ENCODE assay signal across 15 cellular contexts in the genomic region with DNA sequence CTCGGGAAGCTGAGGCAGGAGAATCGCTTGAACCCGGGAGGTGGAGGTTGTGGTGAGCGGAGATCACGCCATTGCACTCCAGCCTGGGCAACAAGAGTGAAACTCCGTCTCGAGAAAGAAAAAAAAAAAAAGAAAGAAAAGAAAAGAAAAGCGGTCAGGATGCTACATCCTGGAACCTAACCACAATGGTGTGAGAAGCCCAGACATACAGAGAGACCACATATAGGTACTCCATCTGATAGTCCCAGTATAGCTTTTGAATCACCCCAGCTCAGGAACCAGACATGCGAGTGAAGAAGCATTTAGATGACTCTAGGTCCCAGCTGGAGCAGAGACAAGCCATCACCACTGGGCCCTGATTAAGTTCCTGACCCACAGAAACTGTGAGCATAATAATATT. TPM values are rescaled to one million over a fixed set of nuclear protein-coding genes. Genes with fewer than 3 reads are reported as not detected.
"Had no signal": no experiment of that assay in that cellular context is flagged by ENCODE, and none has a peak within 500 bp of the region (broad histone marks: within the 10 kb centered on the region; RNA-seq: fewer than 3 reads in every experiment).

No MANE protein-coding gene starts in this region.

- H3K27ac Mint-ChIP-seq: stimulated activated memory B cell treated with anti-CD40 and anti-IgM and Interleukin-4, amounts not matched to agents 10 μg/mL and 1 μg/mL and 100 μg/mL, for 72 hours had no signal

- ATAC-seq: body of pancreas; stimulated activated memory B cell treated with anti-CD40 and anti-IgM and Interleukin-4, amounts not matched to agents 10 μg/mL and 1 μg/mL and 100 μg/mL, for 72 hours had no signal

- H3K36me3 Mint-ChIP-seq: stimulated activated memory B cell treated with anti-CD40 and anti-IgM and Interleukin-4, amounts not matched to agents 10 μg/mL and 1 μg/mL and 100 μg/mL, for 72 hours had no signal

- H3K4me3 Mint-ChIP-seq: dendritic cell treated with granulocyte-macrophage colony-stimulating factor and Interleukin-4, amounts not matched to agents 40 ng/mL and 50 ng/mL, for 4 days; stimulated activated memory B cell treated with anti-CD40 and anti-IgM and Interleukin-4, amounts not matched to agents 10 μg/mL and 1 μg/mL and 100 μg/mL, for 72 hours had no signal

- H3K9me3 Mint-ChIP-seq: dendritic cell treated with granulocyte-macrophage colony-stimulating factor and Interleukin-4, amounts not matched to agents 40 ng/mL and 50 ng/mL, for 4 days had no signal

- DNase-seq: activated CD4-positive, CD25-positive, alpha-beta regulatory T cell; amniotic stem cell; body of pancreas; erythroblast; hippocampal formation; kidney glomerular epithelial cell; SHP77 treated with DMSO at 0.1 percent for 48 hours; substantia nigra; transverse colon had no signal

- H3K4me1 ChIP-seq: body of pancreas, transverse colon had no signal

- H3K27ac ChIP-seq: body of pancreas, transverse colon had no signal

- H3K9me3 ChIP-seq: body of pancreas, transverse colon had no signal

- H3K4me3 ChIP-seq: body of pancreas, skin epidermis, transverse colon had no signal

- H3K27me3 ChIP-seq: body of pancreas had no signal

- H3K36me3 ChIP-seq: transverse colon had no signal

- H3K4me1 Mint-ChIP-seq: stimulated activated memory B cell treated with anti-CD40 and anti-IgM and Interleukin-4, amounts not matched to agents 10 μg/mL and 1 μg/mL and 100 μg/mL, for 72 hours had no signal

RNA-seq across cellular contexts. Expression of gene IFNL1, which starts 3.2 kb away (rescaled TPM):
- total RNA-seq: activated CD8-positive, alpha-beta memory T cell treated with anti-CD3 and anti-CD28 coated beads for 36 hours; body of pancreas; lower leg skin; mesenteric fat pad; transverse colon had no signal

RNA-seq across cellular contexts. Expression of gene IFNL2, which starts 31.2 kb away (rescaled TPM):
- total RNA-seq: activated CD8-positive, alpha-beta memory T cell treated with anti-CD3 and anti-CD28 coated beads for 36 hours; body of pancreas; lower leg skin; mesenteric fat pad; transverse colon had no signal
